8 cellular contexts compared by ENCODE assay signal in the genomic region with DNA sequence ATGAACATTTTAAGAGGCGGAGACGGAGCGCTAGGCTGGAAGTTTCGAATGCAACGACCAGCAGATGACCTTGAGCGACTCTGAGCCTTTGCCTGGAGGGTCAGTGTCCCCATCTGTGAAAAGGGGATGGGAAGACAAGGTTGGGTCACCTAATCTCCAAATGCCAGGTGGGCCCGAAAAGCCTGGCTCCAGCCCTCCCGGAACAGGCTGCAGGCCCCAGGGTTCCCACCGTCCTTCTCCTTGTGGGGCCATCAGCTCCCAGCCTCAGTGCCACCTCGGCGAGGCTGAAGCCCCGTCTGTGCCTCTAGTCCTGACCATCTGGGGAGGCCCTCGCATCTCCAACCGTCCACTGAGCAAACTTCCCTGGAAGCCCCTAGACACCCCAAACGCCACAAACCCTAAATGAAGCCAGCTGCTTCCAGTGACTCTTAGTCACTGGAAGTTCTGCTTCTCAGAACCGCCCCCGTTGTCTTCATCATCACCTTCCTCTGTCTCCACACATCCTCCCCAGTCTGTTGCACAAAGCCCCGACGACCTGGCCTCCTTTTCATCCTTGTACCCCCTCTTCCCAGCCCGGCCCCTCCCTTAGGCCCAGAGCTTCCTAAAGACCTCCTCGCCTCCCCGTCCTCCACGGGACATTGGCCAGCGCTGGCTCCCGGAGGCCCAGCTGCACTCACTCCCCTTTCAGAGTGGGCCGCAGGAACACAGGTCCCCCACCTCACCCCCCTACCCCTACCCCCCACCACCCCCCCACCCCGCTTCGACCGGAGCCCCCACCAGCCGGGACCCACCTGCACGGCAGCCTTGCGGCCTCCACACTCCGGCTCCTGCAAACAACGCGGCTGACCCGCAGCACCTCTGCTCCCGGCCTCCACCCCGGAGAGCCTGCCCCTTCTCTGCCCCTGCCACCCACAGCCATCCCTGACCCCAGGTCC. TPM values are rescaled to one million over a fixed set of nuclear protein-coding genes. Genes with fewer than 3 reads are reported as not detected.
DNase-seq lines count a peak whose midpoint lies in the region; ATAC-seq and TF ChIP-seq lines count a peak whose summit lies in the region.

No MANE protein-coding gene starts in this region.

- H3K4me1 ChIP-seq in CD8-positive, alpha-beta memory T cell (ENCODE audit: insufficient read depth, low read length): no peaks in the 10 kb centered on the region
- H3K4me1 ChIP-seq in left ventricle myocardium inferior: peaks cover 25% of the 10 kb centered on the region
- peaks cover 0 to 41% (median 31%) of the 10 kb centered on the region in 4 donors for H3K4me1 ChIP-seq in sigmoid colon

- CTCF ChIA-PET in CD8-positive, alpha-beta memory T cell (lab: Charles Lee): no interaction called here
- CTCF ChIA-PET in WTC11 (lab: Charles Lee): interaction anchor here (1.3 kb wide), 2 partner anchors 99 to 120 kb away, joined by 3 to 5 read pairs; no protein-coding TSS in a partner anchor

- no peaks in the 10 kb centered on the region for H3K27me3 ChIP-seq in CD8-positive, alpha-beta memory T cell (ENCODE audit: insufficient read depth, low read length, poor library complexity, severe bottlenecking)
- no peaks in the 10 kb centered on the region for H3K27me3 ChIP-seq in left ventricle myocardium inferior (ENCODE audit: low read depth)
- no peaks in the 10 kb centered on the region for H3K27me3 ChIP-seq in sigmoid colon

- no peaks in the 10 kb centered on the region for H3K36me3 Mint-ChIP-seq in CD8-positive, alpha-beta memory T cell
- H3K36me3 Mint-ChIP-seq in WTC11: no peaks in the 10 kb centered on the region

- H3K27ac ChIP-seq in CD8-positive, alpha-beta memory T cell (ENCODE audit: low read depth, low read length): no peak overlapping the region
- H3K27ac ChIP-seq in left ventricle myocardium inferior (replicated peaks) (peak overlapping the region; percentile 93), sigmoid colon (peak overlapping the region; percentile 90 to 95 (median 94))

- peak overlapping the region in 6 of 7 donors; percentile 8 to 66 (median 52) for H3K4me3 Mint-ChIP-seq in CD8-positive, alpha-beta memory T cell
- peak overlapping the region; percentile 73 for H3K4me3 Mint-ChIP-seq in WTC11

- no peak overlapping the region for H3K27ac Mint-ChIP-seq in CD8-positive, alpha-beta memory T cell
- H3K27ac Mint-ChIP-seq in WTC11: no peak overlapping the region

- H3K9me3 ChIP-seq in CD8-positive, alpha-beta memory T cell (ENCODE audit: low read length): no peaks in the 10 kb centered on the region
- H3K9me3 ChIP-seq in left ventricle myocardium inferior (replicated peaks): peaks cover 4% of the 10 kb centered on the region
- H3K9me3 ChIP-seq in sigmoid colon: no peaks in the 10 kb centered on the region

- peaks cover 18 to 52% of the 10 kb centered on the region in 2 donors for H3K27me3 Mint-ChIP-seq in CD8-positive, alpha-beta memory T cell
- peaks cover 35% of the 10 kb centered on the region for H3K27me3 Mint-ChIP-seq in WTC11 (ENCODE audit: low read depth)

- ATAC-seq in WTC11: no peak

- POLR2A ChIA-PET in CD8-positive, alpha-beta memory T cell (lab: Charles Lee): no interaction called here
- POLR2A ChIA-PET in WTC11 (lab: Charles Lee): no interaction called here

- TF ChIP-seq EP300 in sigmoid colon (IDR thresholded peaks at IDR 0.05): no peak

- peaks cover 2 to 20% (median 4%) of the 10 kb centered on the region in 3 donors for H3K4me1 Mint-ChIP-seq in CD8-positive, alpha-beta memory T cell
- H3K4me1 Mint-ChIP-seq in WTC11: peaks cover 26% of the 10 kb centered on the region

- no peak for TF ChIP-seq CTCF in WTC11 (IDR thresholded peaks at IDR 0.05)
- TF ChIP-seq CTCF in left ventricle myocardium inferior (IDR thresholded peaks at IDR 0.05; ENCODE audit: borderline replicate concordance): no peak
- TF ChIP-seq CTCF in sigmoid colon (IDR thresholded peaks at IDR 0.05): no peak

- 68 to 73% methylated on average over 38 of the region's 38 CpGs for WGBS in sigmoid colon, 2 donors

- intact Hi-C loops in left ventricle myocardium inferior (cut with micrococcal nuclease) (no loop called here), sigmoid colon (cut with DNase I) (loop anchor here (5.0 kb wide), 3 partner anchors 97 to 318 kb away; a partner anchor contains a TSS)

- no peak for DNase-seq in CD8-positive, alpha-beta memory T cell
- no peak for DNase-seq in WTC11 (ENCODE audit: low spot score)
- DNase-seq in left ventricle myocardium inferior: no peak
- no peak for DNase-seq in sigmoid colon
- no peak for DNase-seq in SW480 (ENCODE audit: low spot score)
- no peak for DNase-seq in foreskin melanocyte
- no peak for DNase-seq in SKM-1 (lab: John Stamatoyannopoulos, UW; ENCODE audit: unreplicated experiment)
- DNase-seq in DMS79 (lab: John Stamatoyannopoulos, UW): no peak

- peaks cover 0 to 9% (median 0%) of the 10 kb centered on the region in 5 donors for H3K9me3 Mint-ChIP-seq in CD8-positive, alpha-beta memory T cell
- H3K9me3 Mint-ChIP-seq in WTC11: no peaks in the 10 kb centered on the region

- H3K4me3 ChIP-seq in CD8-positive, alpha-beta memory T cell (ENCODE audit: low read length): no peak overlapping the region
- H3K4me3 ChIP-seq in left ventricle myocardium inferior (peak overlapping the region; percentile 73), sigmoid colon (peak overlapping the region; percentile 49 to 86 (median 54))

- no peak for TF ChIP-seq POLR2A in sigmoid colon (IDR thresholded peaks at IDR 0.05)

- no peaks in the 10 kb centered on the region for H3K36me3 ChIP-seq in CD8-positive, alpha-beta memory T cell (ENCODE audit: insufficient read depth, low read length)
- H3K36me3 ChIP-seq in left ventricle myocardium inferior (no peaks in the 10 kb centered on the region), sigmoid colon (no peaks in the 10 kb centered on the region)

TF ChIP-seq in WTC11, 78 proteins besides CTCF, POLR2A, EP300 and RAD21:
- TF ChIP-seq, protein P1, sequence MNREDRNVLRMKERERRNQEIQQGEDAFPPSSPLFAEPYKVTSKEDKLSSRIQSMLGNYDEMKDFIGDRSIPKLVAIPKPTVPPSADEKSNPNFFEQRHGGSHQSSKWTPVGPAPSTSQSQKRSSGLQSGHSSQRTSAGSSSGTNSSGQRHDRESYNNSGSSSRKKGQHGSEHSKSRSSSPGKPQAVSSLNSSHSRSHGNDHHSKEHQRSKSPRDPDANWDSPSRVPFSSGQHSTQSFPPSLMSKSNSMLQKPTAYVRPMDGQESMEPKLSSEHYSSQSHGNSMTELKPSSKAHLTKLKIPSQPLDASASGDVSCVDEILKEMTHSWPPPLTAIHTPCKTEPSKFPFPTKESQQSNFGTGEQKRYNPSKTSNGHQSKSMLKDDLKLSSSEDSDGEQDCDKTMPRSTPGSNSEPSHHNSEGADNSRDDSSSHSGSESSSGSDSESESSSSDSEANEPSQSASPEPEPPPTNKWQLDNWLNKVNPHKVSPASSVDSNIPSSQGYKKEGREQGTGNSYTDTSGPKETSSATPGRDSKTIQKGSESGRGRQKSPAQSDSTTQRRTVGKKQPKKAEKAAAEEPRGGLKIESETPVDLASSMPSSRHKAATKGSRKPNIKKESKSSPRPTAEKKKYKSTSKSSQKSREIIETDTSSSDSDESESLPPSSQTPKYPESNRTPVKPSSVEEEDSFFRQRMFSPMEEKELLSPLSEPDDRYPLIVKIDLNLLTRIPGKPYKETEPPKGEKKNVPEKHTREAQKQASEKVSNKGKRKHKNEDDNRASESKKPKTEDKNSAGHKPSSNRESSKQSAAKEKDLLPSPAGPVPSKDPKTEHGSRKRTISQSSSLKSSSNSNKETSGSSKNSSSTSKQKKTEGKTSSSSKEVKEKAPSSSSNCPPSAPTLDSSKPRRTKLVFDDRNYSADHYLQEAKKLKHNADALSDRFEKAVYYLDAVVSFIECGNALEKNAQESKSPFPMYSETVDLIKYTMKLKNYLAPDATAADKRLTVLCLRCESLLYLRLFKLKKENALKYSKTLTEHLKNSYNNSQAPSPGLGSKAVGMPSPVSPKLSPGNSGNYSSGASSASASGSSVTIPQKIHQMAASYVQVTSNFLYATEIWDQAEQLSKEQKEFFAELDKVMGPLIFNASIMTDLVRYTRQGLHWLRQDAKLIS (CRISPR knock-in tag; IDR thresholded peaks at IDR 0.05; ENCODE audit: borderline replicate concordance): no peak
- TF ChIP-seq FOXK1 (CRISPR knock-in tag; IDR thresholded peaks at IDR 0.05) (no peak), KAT7 (CRISPR knock-in tag; IDR thresholded peaks at IDR 0.05; ENCODE audit: borderline replicate concordance) (no peak), JAZF1 (CRISPR knock-in tag; IDR thresholded peaks at IDR 0.05) (no peak), ELF4 (CRISPR knock-in tag; IDR thresholded peaks at IDR 0.05; ENCODE audit: low read depth) (no peak), ZBTB21 (CRISPR knock-in tag; IDR thresholded peaks at IDR 0.05; ENCODE audit: borderline replicate concordance) (0 out of 2 replicates have a peak, but pooled peaks have one; percentile 55), TEAD1 (CRISPR knock-in tag; IDR thresholded peaks at IDR 0.05) (no peak), ZNF423 (CRISPR knock-in tag; IDR thresholded peaks at IDR 0.05) (no peak)
- TF ChIP-seq, protein P2, sequence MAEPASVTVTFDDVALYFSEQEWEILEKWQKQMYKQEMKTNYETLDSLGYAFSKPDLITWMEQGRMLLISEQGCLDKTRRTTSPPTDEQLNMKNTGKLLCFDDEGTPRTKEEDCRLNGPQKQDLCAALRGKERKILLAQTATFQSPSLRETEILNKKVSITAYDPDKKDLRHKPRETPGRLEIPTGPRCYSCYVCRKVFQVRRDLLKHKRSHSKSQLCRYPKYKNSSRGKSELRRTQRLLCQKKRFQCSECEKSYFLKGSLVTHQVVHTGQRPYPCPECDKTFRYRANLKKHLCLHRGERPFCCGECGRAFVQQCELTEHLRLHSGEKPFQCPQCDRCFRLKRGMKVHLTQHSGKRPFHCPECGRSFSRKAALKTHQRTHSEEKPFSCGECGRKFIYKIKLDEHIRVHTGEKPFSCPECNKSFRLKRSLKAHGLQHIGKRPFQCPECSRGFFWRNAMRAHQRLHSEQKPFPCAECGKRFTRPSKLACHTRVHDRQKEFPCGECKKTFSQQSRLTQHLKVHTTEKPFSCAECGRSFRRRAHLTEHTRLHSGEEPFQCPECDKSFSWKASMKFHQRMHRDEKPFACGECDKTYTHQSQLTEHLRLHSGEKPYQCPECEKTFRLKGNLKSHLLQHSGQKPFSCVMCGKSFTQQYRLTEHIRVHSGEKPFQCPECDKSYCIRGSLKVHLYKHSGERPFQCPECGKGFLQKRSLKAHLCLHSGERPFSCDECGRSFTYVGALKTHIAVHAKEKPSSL (CRISPR knock-in tag; conservative IDR thresholded peaks at IDR 0.05): no peak

RNA-seq across cellular contexts. Expression of a gene that starts 1.0 kb away (rescaled TPM):
- under 1 TPM; 0.44 to 0.55 TPM for total RNA-seq in CD8-positive, alpha-beta memory T cell
- polyA plus RNA-seq in CD8-positive, alpha-beta memory T cell: 1.1 TPM
- total RNA-seq in WTC11 (2021): 10.9 to 11.0 TPM (median 11.0 TPM) in 3 replicates
- total RNA-seq in left ventricle myocardium inferior: 30.8 TPM
- total RNA-seq in sigmoid colon: 10 to 100 TPM; 42.1 to 67.9 (median 50.3) TPM
- 1 to 10 TPM; 1.8 to 5.5 (median 3.0) TPM for polyA plus RNA-seq in sigmoid colon
